Comparison of ENCODE assay signal across 9 cellular contexts in genomic region chr6:53734473-53735299, GRCh38.
DNase-seq lines count a peak whose midpoint lies in the region; ATAC-seq and TF ChIP-seq lines count a peak whose summit lies in the region.
"Had no signal": no experiment of that assay in that cellular context is flagged by ENCODE, and none has a peak within 500 bp of the region (broad histone marks: within the 10 kb centered on the region; RNA-seq: fewer than 3 reads in every experiment).

No MANE protein-coding gene starts in this region.

- H3K9me3 Mint-ChIP-seq in CD14-positive monocyte (no peaks in the 10 kb centered on the region), immature natural killer cell (no peaks in the 10 kb centered on the region)
- H3K9me3 Mint-ChIP-seq in activated T-helper 2 cell treated with anti-CD3 and anti-CD28 coated beads, Interferon-gamma antibody, Interleukin-2, Interleukin-4, amounts not matched to agents 10 μg/mL and 5 μg/mL and 100 μg/mL, durations not matched to agents 14 hours and 24 hours and 36 hours, result no peaks in the 10 kb centered on the region
- H3K9me3 Mint-ChIP-seq: nephron had no signal

- peak; percentile 38 for TF ChIP-seq CTCF in CD14-positive monocyte (IDR thresholded peaks at IDR 0.05)

- intact Hi-C loops in CD14-positive monocyte (cut with micrococcal nuclease), result no loop called here
- intact Hi-C loops in activated T-helper 2 cell treated with anti-CD3 and anti-CD28 coated beads, Interferon-gamma antibody, Interleukin-2, Interleukin-4, amounts not matched to agents 10 μg/mL and 5 μg/mL and 100 μg/mL, durations not matched to agents 14 hours and 24 hours and 36 hours (cut with micrococcal nuclease), result loop anchor here (2.0 kb wide), 1 partner anchor 16 kb away; no protein-coding TSS in a partner anchor

- H3K27ac Mint-ChIP-seq in CD14-positive monocyte (no peak overlapping the region), immature natural killer cell (no peak overlapping the region)
- peak overlapping the region; percentile 24 for H3K27ac Mint-ChIP-seq in activated T-helper 2 cell treated with anti-CD3 and anti-CD28 coated beads, Interferon-gamma antibody, Interleukin-2, Interleukin-4, amounts not matched to agents 10 μg/mL and 5 μg/mL and 100 μg/mL, durations not matched to agents 14 hours and 24 hours and 36 hours
- H3K27ac Mint-ChIP-seq: nephron had no signal

- H3K4me3 Mint-ChIP-seq in CD14-positive monocyte (no peak overlapping the region), immature natural killer cell (peak overlapping the region; percentile 43 to 78 (median 64))
- peak overlapping the region; percentile 30 for H3K4me3 Mint-ChIP-seq in activated T-helper 2 cell treated with anti-CD3 and anti-CD28 coated beads, Interferon-gamma antibody, Interleukin-2, Interleukin-4, amounts not matched to agents 10 μg/mL and 5 μg/mL and 100 μg/mL, durations not matched to agents 14 hours and 24 hours and 36 hours (ENCODE audit: low read depth)
- H3K4me3 Mint-ChIP-seq: nephron had no signal

- H3K36me3 Mint-ChIP-seq in CD14-positive monocyte, result no peaks in the 10 kb centered on the region
- peaks cover 2% of the 10 kb centered on the region for H3K36me3 Mint-ChIP-seq in activated T-helper 2 cell treated with anti-CD3 and anti-CD28 coated beads, Interferon-gamma antibody, Interleukin-2, Interleukin-4, amounts not matched to agents 10 μg/mL and 5 μg/mL and 100 μg/mL, durations not matched to agents 14 hours and 24 hours and 36 hours (ENCODE audit: low read depth)
- H3K36me3 Mint-ChIP-seq in immature natural killer cell, result no peaks in the 10 kb centered on the region

- ATAC-seq in GM18870 (IDR thresholded peaks at IDR 0.05; ENCODE audit: unreplicated experiment) (peak; percentile 31), GM19395 (IDR thresholded peaks at IDR 0.05; ENCODE audit: unreplicated experiment) (no peak), GM19023 (IDR thresholded peaks at IDR 0.05; ENCODE audit: unreplicated experiment) (no peak), HG03097 (IDR thresholded peaks at IDR 0.05; ENCODE audit: low FRiP score, unreplicated experiment) (no peak)

- no peak for DNase-seq in CD14-positive monocyte (ENCODE audit: low spot score)
- peak; percentile 40 for DNase-seq in NAMALWA (ENCODE audit: low spot score)
- peak; percentile 32 for DNase-seq in activated T-helper 2 cell treated with anti-CD3 and anti-CD28 coated beads, Interferon-gamma antibody, Interleukin-2, Interleukin-4, amounts not matched to agents 10 μg/mL and 5 μg/mL and 100 μg/mL, durations not matched to agents 14 hours and 24 hours and 36 hours (ENCODE audit: low spot score)
- peak; percentile 25 to 50 (median 28) for DNase-seq in immature natural killer cell

- H3K27me3 Mint-ChIP-seq in CD14-positive monocyte (ENCODE audit: low read depth in 3 of 3) (peaks cover 0 to 1% (median 0%) of the 10 kb centered on the region in 3 donors), immature natural killer cell (ENCODE audit: low read depth in 3 of 3) (peaks cover 0 to 10% (median 4%) of the 10 kb centered on the region in 3 donors)
- no peaks in the 10 kb centered on the region for H3K27me3 Mint-ChIP-seq in activated T-helper 2 cell treated with anti-CD3 and anti-CD28 coated beads, Interferon-gamma antibody, Interleukin-2, Interleukin-4, amounts not matched to agents 10 μg/mL and 5 μg/mL and 100 μg/mL, durations not matched to agents 14 hours and 24 hours and 36 hours (ENCODE audit: low read depth)

- peaks cover 18% of the 10 kb centered on the region for H3K4me1 Mint-ChIP-seq in CD14-positive monocyte
- peaks cover 44% of the 10 kb centered on the region for H3K4me1 Mint-ChIP-seq in activated T-helper 2 cell treated with anti-CD3 and anti-CD28 coated beads, Interferon-gamma antibody, Interleukin-2, Interleukin-4, amounts not matched to agents 10 μg/mL and 5 μg/mL and 100 μg/mL, durations not matched to agents 14 hours and 24 hours and 36 hours (ENCODE audit: low read depth)
- peaks cover 26 to 40% of the 10 kb centered on the region in 2 donors for H3K4me1 Mint-ChIP-seq in immature natural killer cell

Comparison
In these comparisons a context has a peak if more than half of its experiments do, and no peak if none do; other contexts are left out.
1. H3K4me3 Mint-ChIP-seq: peak in activated T-helper 2 cell treated with anti-CD3 and anti-CD28 coated beads, Interferon-gamma antibody, Interleukin-2, Interleukin-4, amounts not matched to agents 10 μg/mL and 5 μg/mL and 100 μg/mL, durations not matched to agents 14 hours and 24 hours and 36 hours (single experiment) and immature natural killer cell (5 of 5); none in CD14-positive monocyte (0 of 2).